Comparison of ENCODE assay signal across 28 cellular contexts in the genomic region with DNA sequence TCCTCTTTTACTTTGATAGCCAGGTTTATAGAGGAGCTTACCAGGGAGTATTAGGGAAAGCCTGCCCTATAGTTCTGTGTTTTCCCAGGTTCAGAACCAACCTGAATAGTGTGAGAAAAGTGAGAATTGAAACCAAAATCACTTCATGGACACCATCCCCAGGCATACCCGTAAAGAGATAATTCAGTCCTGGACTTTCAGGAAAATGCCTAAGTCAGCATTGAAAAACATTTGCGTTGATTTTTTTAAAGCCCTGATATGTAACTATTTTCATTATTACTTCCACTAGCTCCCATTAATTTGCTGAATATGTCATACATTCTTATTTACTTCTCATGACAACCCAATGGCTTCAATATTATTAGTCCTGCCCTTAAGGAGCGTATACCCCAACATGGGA.
"Had no signal": no experiment of that assay in that cellular context is flagged by ENCODE, and none has a peak within 500 bp of the region (broad histone marks: within the 10 kb centered on the region; RNA-seq: fewer than 3 reads in every experiment).

No MANE protein-coding gene starts in this region.

- H3K27ac ChIP-seq: colonic mucosa, coronary artery, dorsolateral prefrontal cortex, epithelial cell of prostate, esophagus muscularis mucosa, esophagus squamous epithelium, foreskin keratinocyte, gastrocnemius medialis, gastroesophageal sphincter, heart left ventricle, heart right ventricle had no signal

- H3K9me3 ChIP-seq: colonic mucosa, esophagus muscularis mucosa, esophagus squamous epithelium, gastrocnemius medialis, gastroesophageal sphincter, heart left ventricle had no signal

- DNase-seq: colonic mucosa; cortex of kidney; dermis blood vessel endothelial cell; dorsolateral prefrontal cortex; effector CD4-positive, alpha-beta T cell; effector CD8-positive, alpha-beta T cell; effector memory CD4-positive, alpha-beta T cell; effector memory CD8-positive, alpha-beta T cell; endodermal cell; erythroblast; esophagus squamous epithelium; foreskin fibroblast; foreskin keratinocyte; foreskin melanocyte; gastrocnemius medialis; glutamatergic neuron; head of caudate nucleus; heart left ventricle; heart right ventricle had no signal

- H3K4me1 ChIP-seq: colonic mucosa, foreskin keratinocyte had no signal

- H3K27me3 ChIP-seq: colonic mucosa, esophagus muscularis mucosa, esophagus squamous epithelium, gastrocnemius medialis, gastroesophageal sphincter, heart left ventricle, heart right ventricle had no signal

- H3K4me3 ChIP-seq: colonic mucosa, coronary artery, dorsolateral prefrontal cortex, esophagus muscularis mucosa, esophagus squamous epithelium, gastrocnemius medialis, gastroesophageal sphincter, heart left ventricle, heart right ventricle had no signal

- FAIRE-seq: colon, endometrium, endothelial cell of umbilical vein, frontal cortex had no signal

- ATAC-seq: effector memory CD8-positive, alpha-beta T cell; esophagus mucosa; foreskin keratinocyte; gastrocnemius medialis; gastroesophageal sphincter; heart left ventricle; heart right ventricle had no signal

- H3K36me3 ChIP-seq: colonic mucosa, esophagus muscularis mucosa, esophagus squamous epithelium, gastrocnemius medialis, gastroesophageal sphincter, heart left ventricle, heart right ventricle had no signal
